In genomic region chr4:122000849-122001248, GRCh38 we compare ENCODE assay signal across 1 cellular context.
TF ChIP-seq lines count a peak whose summit lies in the region.

No MANE protein-coding gene starts in this region.

TF ChIP-seq in K562, 482 proteins besides CTCF, POLR2A, EP300 and RAD21 (continued from another document):
- no peak for TF ChIP-seq DEAF1 (CRISPR knock-in tag; IDR thresholded peaks at IDR 0.05)
- no peak for TF ChIP-seq DPF2 (IDR thresholded peaks at IDR 0.05)
- no peak for TF ChIP-seq ZNF518B (CRISPR knock-in tag; IDR thresholded peaks at IDR 0.05)
- no peak for TF ChIP-seq HDAC1 (IDR thresholded peaks at IDR 0.05)
- TF ChIP-seq STAT5A (IDR thresholded peaks at IDR 0.05; ENCODE audit: borderline replicate concordance, low read length): no peak
- no peak for TF ChIP-seq E2F8 (IDR thresholded peaks at IDR 0.05; ENCODE audit: low read depth, partially characterized antibody)
- TF ChIP-seq FOXM1 (IDR thresholded peaks at IDR 0.05; ENCODE audit: low read depth): no peak
- TF ChIP-seq FOXM1 (CRISPR knock-in tag; IDR thresholded peaks at IDR 0.05; ENCODE audit: low read depth): no peak
- no peak for TF ChIP-seq ZNF408 (CRISPR knock-in tag; IDR thresholded peaks at IDR 0.05; ENCODE audit: low read depth)
TF ChIP-seq in K562: peak in this region for 0.
